ENCODE assay signal across 16 cellular contexts in genomic region chr16:735982-736453, GRCh38. TPM values are rescaled to one million over a fixed set of nuclear protein-coding genes. Genes with fewer than 3 reads are reported as not detected.
DNase-seq lines count a peak whose midpoint lies in the region; ATAC-seq and TF ChIP-seq lines count a peak whose summit lies in the region.
"Had no signal": no experiment of that assay in that cellular context is flagged by ENCODE, and none has a peak within 500 bp of the region (broad histone marks: within the 10 kb centered on the region; RNA-seq: fewer than 3 reads in every experiment).

No MANE protein-coding gene starts in this region.

- peaks cover 10% of the 10 kb centered on the region for H3K4me1 ChIP-seq in CD8-positive, alpha-beta memory T cell (ENCODE audit: insufficient read depth, low read length)
- H3K4me1 ChIP-seq in mammary epithelial cell (ENCODE audit: insufficient read depth, low read length) (peaks cover 8% of the 10 kb centered on the region), thyroid gland (peaks cover 8% of the 10 kb centered on the region in 2 donors)

- peak overlapping the region in 2 of 8 donors; percentile 38 to 76 for H3K27ac Mint-ChIP-seq in CD8-positive, alpha-beta memory T cell
- peak overlapping the region; percentile 42 for H3K27ac Mint-ChIP-seq in activated naive CD8-positive, alpha-beta T cell treated with anti-CD3 and anti-CD28 coated beads, Interleukin-2, amount 50 U/mL, for 24 hours
- H3K27ac Mint-ChIP-seq: CD4-positive, CD25-positive, alpha-beta regulatory T cell had no signal

- intact Hi-C loops in mammary epithelial cell (cut with micrococcal nuclease) (no loop called here), thyroid gland (cut with DNase I) (no loop called here)

- no peak for DNase-seq in CD8-positive, alpha-beta memory T cell
- DNase-seq in RPMI8226 (peak; percentile 80), mammary epithelial cell (no peak), thyroid gland (no peak), DMS153 (lab: John Stamatoyannopoulos, UW) (no peak)
- no peak for DNase-seq in activated naive CD8-positive, alpha-beta T cell treated with anti-CD3 and anti-CD28 coated beads, Interleukin-2, amount 50 U/mL, for 24 hours
- DNase-seq: anterior cingulate cortex; left ventricle myocardium inferior; naive thymus-derived CD8-positive, alpha-beta T cell; retina had no signal

- peaks cover 13% of the 10 kb centered on the region for H3K79me2 ChIP-seq in mammary epithelial cell (ENCODE audit: insufficient read depth, low read length)

- no peaks in the 10 kb centered on the region for H3K27me3 Mint-ChIP-seq in CD8-positive, alpha-beta memory T cell
- no peaks in the 10 kb centered on the region for H3K27me3 Mint-ChIP-seq in activated naive CD8-positive, alpha-beta T cell treated with anti-CD3 and anti-CD28 coated beads, Interleukin-2, amount 50 U/mL, for 24 hours
- H3K27me3 Mint-ChIP-seq: CD4-positive, CD25-positive, alpha-beta regulatory T cell; naive thymus-derived CD8-positive, alpha-beta T cell had no signal

- H2AFZ ChIP-seq in mammary epithelial cell (ENCODE audit: low read depth, low read length), result no peak overlapping the region

- BruUV-seq in mammary epithelial cell (replicated peaks; lab: Mats Ljungman, UMichigan), result no TSS peak

- WGBS in mammary epithelial cell (ENCODE audit: low coverage, missing lambda C conversion rate), result 85% methylated on average over 11 of the region's 13 CpGs
- 91 to 92% methylated on average over 13 of the region's 13 CpGs for WGBS in thyroid gland, 2 donors

- peaks cover 19% of the 10 kb centered on the region for H3K36me3 ChIP-seq in CD8-positive, alpha-beta memory T cell (ENCODE audit: insufficient read depth, low read length)
- H3K36me3 ChIP-seq in mammary epithelial cell (ENCODE audit: insufficient read depth, low read length), result no peaks in the 10 kb centered on the region
- H3K36me3 ChIP-seq in thyroid gland, result peaks cover 18 to 41% of the 10 kb centered on the region in 2 donors

- in situ Hi-C loops in mammary epithelial cell (cut with MboI; ENCODE audit: low sequenced_read_pairs in 2 of 2), result no loop called here

- H3K9me3 ChIP-seq in CD8-positive, alpha-beta memory T cell (ENCODE audit: low read length), result no peaks in the 10 kb centered on the region
- no peaks in the 10 kb centered on the region for H3K9me3 ChIP-seq in mammary epithelial cell (replicated peaks; ENCODE audit: insufficient read depth, low read length)
- no peaks in the 10 kb centered on the region for H3K9me3 ChIP-seq in thyroid gland
- H3K9me3 ChIP-seq: left ventricle myocardium inferior had no signal

- peak overlapping the region; percentile 75 for H3K27ac ChIP-seq in CD8-positive, alpha-beta memory T cell (ENCODE audit: low read depth, low read length)
- H3K27ac ChIP-seq in mammary epithelial cell (ENCODE audit: insufficient read depth, low read depth, low read length) (no peak overlapping the region), thyroid gland (no peak overlapping the region)
- H3K27ac ChIP-seq: coronary artery, left ventricle myocardium inferior had no signal

- H3K9ac ChIP-seq in mammary epithelial cell (ENCODE audit: insufficient read depth, low read length), result no peak overlapping the region

- no peaks in the 10 kb centered on the region for H3K9me3 Mint-ChIP-seq in CD8-positive, alpha-beta memory T cell
- no peaks in the 10 kb centered on the region for H3K9me3 Mint-ChIP-seq in activated naive CD8-positive, alpha-beta T cell treated with anti-CD3 and anti-CD28 coated beads, Interleukin-2, amount 50 U/mL, for 24 hours
- H3K9me3 Mint-ChIP-seq: CD4-positive, CD25-positive, alpha-beta regulatory T cell; naive thymus-derived CD8-positive, alpha-beta T cell had no signal

- POLR2A ChIA-PET in CD8-positive, alpha-beta memory T cell (lab: Charles Lee), result interaction anchor here (0.6 to 2.3 kb wide), 2 partner anchors 15 to 24 kb away, joined by 3 to 8 read pairs; partner anchors contain the start of genes ANTKMT and MSLN

- CTCF ChIA-PET in CD8-positive, alpha-beta memory T cell (lab: Charles Lee), result interaction anchor here (1.1 to 18.9 kb wide), 2 partner anchors 19 to 49 kb away, joined by 3 to 332 read pairs; partner anchors contain the start of genes ANTKMT, CCDC78, HAGHL and METRN
- CTCF ChIA-PET in mammary epithelial cell (lab: Charles Lee; ENCODE audit: low non-redundant PET), result no interaction called here

- H3K27me3 ChIP-seq in CD8-positive, alpha-beta memory T cell (ENCODE audit: insufficient read depth, low read length, poor library complexity, severe bottlenecking), result no peaks in the 10 kb centered on the region
- H3K27me3 ChIP-seq in mammary epithelial cell (ENCODE audit: insufficient read depth, low read length), result no peaks in the 10 kb centered on the region
- no peaks in the 10 kb centered on the region for H3K27me3 ChIP-seq in thyroid gland

- no peak for TF ChIP-seq POLR2A in thyroid gland (IDR thresholded peaks at IDR 0.05)

- no peak overlapping the region for H3K4me2 ChIP-seq in mammary epithelial cell (ENCODE audit: insufficient read depth, low read depth, low read length)

- TF ChIP-seq CTCF in mammary epithelial cell (conservative IDR thresholded peaks at IDR 0.05 in 1 of 2, IDR thresholded peaks at IDR 0.05 in 1 of 2; ENCODE audit: extremely low read depth in 1 of 2, insufficient read depth in 1 of 2, low read depth in 1 of 2, low read length in 2 of 2) (no peak), thyroid gland (IDR thresholded peaks at IDR 0.05) (no peak)

- peaks cover 0 to 12% (median 1%) of the 10 kb centered on the region in 3 donors for H3K4me1 Mint-ChIP-seq in CD8-positive, alpha-beta memory T cell
- H3K4me1 Mint-ChIP-seq in activated naive CD8-positive, alpha-beta T cell treated with anti-CD3 and anti-CD28 coated beads, Interleukin-2, amount 50 U/mL, for 24 hours, result peaks cover 29% of the 10 kb centered on the region

- peaks cover 0 to 47% (median 2%) of the 10 kb centered on the region in 3 donors for H3K36me3 Mint-ChIP-seq in CD8-positive, alpha-beta memory T cell
- H3K36me3 Mint-ChIP-seq in activated naive CD8-positive, alpha-beta T cell treated with anti-CD3 and anti-CD28 coated beads, Interleukin-2, amount 50 U/mL, for 24 hours (ENCODE audit: low read depth), result peaks cover 8% of the 10 kb centered on the region

- ATAC-seq in GM18502 (IDR thresholded peaks at IDR 0.05; ENCODE audit: poor library complexity, unreplicated experiment), result peak; percentile 54
- peak; percentile 77 for ATAC-seq in activated naive CD8-positive, alpha-beta T cell treated with anti-CD3 and anti-CD28 coated beads, Interleukin-2, amount 50 U/mL, for 24 hours
- no peak for ATAC-seq in GM18907 (IDR thresholded peaks at IDR 0.05; ENCODE audit: unreplicated experiment)
- ATAC-seq: esophagus mucosa; HCT116; naive thymus-derived CD8-positive, alpha-beta T cell had no signal

- peak overlapping the region in 1 of 7 donors; percentile 34 for H3K4me3 Mint-ChIP-seq in CD8-positive, alpha-beta memory T cell
- no peak overlapping the region for H3K4me3 Mint-ChIP-seq in activated naive CD8-positive, alpha-beta T cell treated with anti-CD3 and anti-CD28 coated beads, Interleukin-2, amount 50 U/mL, for 24 hours

- dilution Hi-C loops in mammary epithelial cell (cut with HindIII; ENCODE audit: low sequenced_read_pairs), result no loop called here

- no peak overlapping the region for H3K4me3 ChIP-seq in CD8-positive, alpha-beta memory T cell (ENCODE audit: low read length)
- H3K4me3 ChIP-seq in mammary epithelial cell (replicated peaks in 1 of 3; ENCODE audit: insufficient read depth in 1 of 3, low read depth in 2 of 3, low read length in 3 of 3), result no peak overlapping the region
- H3K4me3 ChIP-seq in thyroid gland (replicated peaks in 1 of 3), result no peak overlapping the region
- H3K4me3 ChIP-seq: coronary artery, left ventricle myocardium inferior had no signal

- no peaks in the 10 kb centered on the region for H4K20me1 ChIP-seq in mammary epithelial cell (ENCODE audit: insufficient read depth, low read length)

RNA-seq across cellular contexts. Expression of gene CIAO3, which starts 4.8 kb away (rescaled TPM):
- total RNA-seq in CD8-positive, alpha-beta memory T cell, result 10 to 100 TPM; 34.8 to 37.9 TPM
- 23.1 TPM for polyA plus RNA-seq in CD8-positive, alpha-beta memory T cell
- 10 to 100 TPM; 28.7 to 28.8 TPM for total RNA-seq in mammary epithelial cell
- 19.9 TPM for polyA plus RNA-seq in mammary epithelial cell
- polyA minus RNA-seq in mammary epithelial cell, result 9.3 TPM
- total RNA-seq in thyroid gland, result 10 to 100 TPM; 38.7 to 53.8 (median 44.6) TPM

RNA-seq across cellular contexts. Expression of gene HAGHL, which starts 9.1 kb away (rescaled TPM):
- total RNA-seq in CD8-positive, alpha-beta memory T cell, result 10 to 100 TPM; 31.5 to 35.6 TPM
- 10.7 TPM for polyA plus RNA-seq in CD8-positive, alpha-beta memory T cell
- 10 to 100 TPM in 1 of 2 donors, 1 to 10 TPM in 1; 8.0 to 20.2 TPM for total RNA-seq in mammary epithelial cell
- 8.0 TPM for polyA plus RNA-seq in mammary epithelial cell
- 1.0 TPM for polyA minus RNA-seq in mammary epithelial cell
- 1 to 10 TPM in 3 of 4 donors, not detected in 1; 3.8 to 8.7 (median 5.1) TPM for total RNA-seq in thyroid gland

RNA-seq across cellular contexts. Expression of gene CCDC78, which starts 9.8 kb away (rescaled TPM):
- 1 to 10 TPM; 9.8 to 9.9 TPM for total RNA-seq in CD8-positive, alpha-beta memory T cell
- 0.53 TPM for polyA plus RNA-seq in CD8-positive, alpha-beta memory T cell
- total RNA-seq in mammary epithelial cell (1 to 10 TPM; 3.0 to 5.8 TPM), thyroid gland (under 1 TPM in 1 of 4 donors, not detected in 3; 0.27 TPM)
- 3.5 TPM for polyA plus RNA-seq in mammary epithelial cell
- not detected for polyA minus RNA-seq in mammary epithelial cell

RNA-seq across cellular contexts. Expression of gene ANTKMT, which starts 15.1 kb away (rescaled TPM):
- 10 to 100 TPM; 64.2 to 72.0 TPM for total RNA-seq in CD8-positive, alpha-beta memory T cell
- 127 TPM for polyA plus RNA-seq in CD8-positive, alpha-beta memory T cell
- 10 to 100 TPM; 13.5 to 35.4 TPM for total RNA-seq in mammary epithelial cell
- polyA plus RNA-seq in mammary epithelial cell, result 12.6 TPM
- polyA minus RNA-seq in mammary epithelial cell, result 0.72 TPM
- total RNA-seq in thyroid gland, result 100 to 1,000 TPM in 1 of 4 donors, 10 to 100 TPM in 3; 56.4 to 109 (median 63.8) TPM

RNA-seq across cellular contexts. Expression of gene METRN, which starts 21.1 kb away (rescaled TPM):
- 10 to 100 TPM; 34.8 to 38.2 TPM for total RNA-seq in CD8-positive, alpha-beta memory T cell
- 50.3 TPM for polyA plus RNA-seq in CD8-positive, alpha-beta memory T cell
- total RNA-seq in mammary epithelial cell (10 to 100 TPM; 22.2 to 53.1 TPM), thyroid gland (100 to 1,000 TPM in 1 of 4 donors, 10 to 100 TPM in 3; 51.0 to 109 (median 57.0) TPM)
- polyA plus RNA-seq in mammary epithelial cell, result 15.0 TPM
- polyA minus RNA-seq in mammary epithelial cell, result 2.5 TPM
